Comparison of ENCODE assay signal across 13 cellular contexts in the genomic region with DNA sequence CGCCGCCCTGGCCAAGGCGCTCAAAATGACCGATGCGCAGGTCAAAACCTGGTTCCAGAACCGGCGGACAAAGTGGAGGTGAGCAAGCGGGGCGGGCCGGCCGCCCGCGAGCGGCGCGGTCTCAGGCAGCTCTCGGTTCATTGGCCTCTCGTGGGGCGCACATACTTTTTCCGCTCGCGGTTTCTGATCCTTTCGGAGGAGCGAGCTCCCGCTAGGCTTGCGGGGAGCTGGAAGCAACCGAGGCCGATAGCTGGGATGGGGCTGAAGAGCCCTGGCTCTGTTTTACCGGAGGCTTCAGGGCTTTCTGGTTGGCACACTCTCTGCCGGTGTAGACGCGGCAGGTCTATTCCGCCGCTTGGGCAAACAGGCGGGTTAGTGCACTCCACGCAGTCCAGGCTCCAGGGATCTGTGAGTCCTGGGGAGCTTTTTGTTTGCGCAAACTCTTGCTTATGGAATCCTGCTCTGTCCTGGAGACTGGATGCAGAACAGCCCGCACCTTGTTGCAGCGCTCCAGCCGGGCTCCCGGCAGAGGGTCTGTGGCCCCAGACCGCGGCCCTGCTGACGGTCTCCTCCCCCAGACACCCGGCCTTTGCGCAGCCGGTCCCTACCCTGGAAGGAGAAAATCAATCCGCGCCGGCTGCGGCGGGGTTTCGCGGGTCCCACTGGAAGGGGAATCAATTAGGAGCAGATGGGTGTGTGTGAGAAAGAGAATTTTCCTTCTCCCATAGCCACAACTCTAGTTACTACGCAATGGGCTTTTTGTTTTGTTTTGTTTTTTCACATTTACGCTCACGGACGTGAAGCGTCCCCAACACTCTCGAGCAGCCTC. TPM values are rescaled to one million over a fixed set of nuclear protein-coding genes. Genes with fewer than 3 reads are reported as not detected.
A peak's percentile ranks its signal among the peaks of the same experiment; 100 is the strongest.
DNase-seq lines count a peak whose midpoint lies in the region; ATAC-seq lines count a peak whose summit lies in the region.
"Had no signal": no experiment of that assay in that cellular context is flagged by ENCODE, and none has a peak within 500 bp of the region (broad histone marks: within the 10 kb centered on the region; RNA-seq: fewer than 3 reads in every experiment).

No MANE protein-coding gene starts in this region.

- peak overlapping the region; percentile 19 to 35 for H3K4me3 ChIP-seq in stomach smooth muscle (ENCODE audit: low read length in 2 of 2)

- no peaks in the 10 kb centered on the region for H3K9me3 ChIP-seq in stomach smooth muscle (ENCODE audit: control insufficient read depth in 2 of 2, low read length in 2 of 2)

- peaks cover 87 to 100% of the 10 kb centered on the region in 2 donors for H3K27me3 ChIP-seq in stomach smooth muscle (ENCODE audit: control insufficient read depth in 1 of 2, insufficient read depth in 2 of 2, low read length in 2 of 2)

- no peaks in the 10 kb centered on the region for H3K36me3 ChIP-seq in stomach smooth muscle (ENCODE audit: control insufficient read depth in 2 of 2, insufficient read depth in 2 of 2, low read length in 2 of 2)

- DNase-seq in activated naive CD4-positive, alpha-beta T cell treated with anti-CD3 and anti-CD28 coated beads, Interleukin-2, amount 50 U/mL, for 16 hours, result no peak
- DNase-seq in memory B cell (ENCODE audit: low spot score in 2 of 2) (peak in 1 of 2 donors; percentile 44), NCI-H774 (lab: John Stamatoyannopoulos, UW) (no peak), NCI-H1930 (lab: John Stamatoyannopoulos, UW) (no peak)
- DNase-seq: cortex of kidney had no signal

- peaks cover 42% of the 10 kb centered on the region for H3K4me1 Mint-ChIP-seq in activated naive CD4-positive, alpha-beta T cell treated with anti-CD3 and anti-CD28 coated beads, Interleukin-2, amount 50 U/mL, for 24 hours
- H3K4me1 Mint-ChIP-seq in activated T-helper 17 cell treated with anti-CD3 and anti-CD28 coated beads, Interleukin-2, amount 50 U/mL, for 72 hours, result peaks cover 12% of the 10 kb centered on the region
- H3K4me1 Mint-ChIP-seq in memory B cell, result peaks cover 17% of the 10 kb centered on the region

- no peak overlapping the region for H3K9ac ChIP-seq in stomach smooth muscle (ENCODE audit: low read length in 2 of 2)

- ATAC-seq in activated T-helper 17 cell treated with anti-CD3 and anti-CD28 coated beads, Interleukin-2, amount 50 U/mL, for 72 hours (replicated peaks), result no peak
- ATAC-seq in memory B cell (ENCODE audit: low read depth) (no peak), HG02610 (IDR thresholded peaks at IDR 0.05; ENCODE audit: unreplicated experiment) (no peak)
- ATAC-seq: activated naive CD4-positive, alpha-beta T cell treated with anti-CD3 and anti-CD28 coated beads, Interleukin-2, amount 50 U/mL, for 72 hours had no signal

- H3K4me1 ChIP-seq in stomach smooth muscle (ENCODE audit: control insufficient read depth, insufficient read depth, low read length), result peaks cover 37% of the 10 kb centered on the region

- no peaks in the 10 kb centered on the region for H3K36me3 Mint-ChIP-seq in activated naive CD4-positive, alpha-beta T cell treated with anti-CD3 and anti-CD28 coated beads, Interleukin-2, amount 50 U/mL, for 24 hours
- H3K36me3 Mint-ChIP-seq in activated T-helper 17 cell treated with anti-CD3 and anti-CD28 coated beads, Interleukin-2, amount 50 U/mL, for 72 hours (ENCODE audit: low read depth), result peaks cover 15% of the 10 kb centered on the region
- no peaks in the 10 kb centered on the region for H3K36me3 Mint-ChIP-seq in memory B cell
- H3K36me3 Mint-ChIP-seq: activated naive CD4-positive, alpha-beta T cell treated with anti-CD3 and anti-CD28 coated beads, Interleukin-2, amount 50 U/mL, for 72 hours had no signal

- H3K9me3 Mint-ChIP-seq in activated naive CD4-positive, alpha-beta T cell treated with anti-CD3 and anti-CD28 coated beads, Interleukin-2, amount 50 U/mL, for 24 hours, result no peaks in the 10 kb centered on the region
- no peaks in the 10 kb centered on the region for H3K9me3 Mint-ChIP-seq in activated T-helper 17 cell treated with anti-CD3 and anti-CD28 coated beads, Interleukin-2, amount 50 U/mL, for 72 hours
- no peaks in the 10 kb centered on the region for H3K9me3 Mint-ChIP-seq in memory B cell
- H3K9me3 Mint-ChIP-seq: activated naive CD4-positive, alpha-beta T cell treated with anti-CD3 and anti-CD28 coated beads, Interleukin-2, amount 50 U/mL, for 72 hours had no signal

- no peak overlapping the region for H3K27ac Mint-ChIP-seq in activated naive CD4-positive, alpha-beta T cell treated with anti-CD3 and anti-CD28 coated beads, Interleukin-2, amount 50 U/mL, for 24 hours
- H3K27ac Mint-ChIP-seq in activated T-helper 17 cell treated with anti-CD3 and anti-CD28 coated beads, Interleukin-2, amount 50 U/mL, for 72 hours, result no peak overlapping the region
- peak overlapping the region; percentile 33 for H3K27ac Mint-ChIP-seq in memory B cell

- peaks cover 65% of the 10 kb centered on the region for H3K27me3 Mint-ChIP-seq in activated naive CD4-positive, alpha-beta T cell treated with anti-CD3 and anti-CD28 coated beads, Interleukin-2, amount 50 U/mL, for 24 hours
- peaks cover 74% of the 10 kb centered on the region for H3K27me3 Mint-ChIP-seq in activated T-helper 17 cell treated with anti-CD3 and anti-CD28 coated beads, Interleukin-2, amount 50 U/mL, for 72 hours
- peaks cover 47% of the 10 kb centered on the region for H3K27me3 Mint-ChIP-seq in memory B cell

- H3K27ac ChIP-seq in stomach smooth muscle (ENCODE audit: low read length), result no peak overlapping the region

- peak overlapping the region; percentile 61 for H3K4me3 Mint-ChIP-seq in activated naive CD4-positive, alpha-beta T cell treated with anti-CD3 and anti-CD28 coated beads, Interleukin-2, amount 50 U/mL, for 24 hours
- H3K4me3 Mint-ChIP-seq in activated T-helper 17 cell treated with anti-CD3 and anti-CD28 coated beads, Interleukin-2, amount 50 U/mL, for 72 hours, result peak overlapping the region; percentile 42
- peak overlapping the region; percentile 21 for H3K4me3 Mint-ChIP-seq in memory B cell

RNA-seq across cellular contexts. Expression of gene TLX1, which starts 3.4 kb away (rescaled TPM):
- not detected for total RNA-seq in activated T-helper 17 cell treated with anti-CD3 and anti-CD28 coated beads, Interleukin-2, amount 50 U/mL, for 72 hours
- total RNA-seq: activated naive CD4-positive, alpha-beta T cell treated with anti-CD3 and anti-CD28 coated beads, Interleukin-2, amount 50 U/mL, for 72 hours; lung microvascular endothelial cell; M059J; RPMI7951 had no signal
